Comparison of ENCODE assay signal across 9 cellular contexts in genomic region chr17:48646183-48647102, GRCh38. TPM values are rescaled to one million over a fixed set of nuclear protein-coding genes. Genes with fewer than 3 reads are reported as not detected.
DNase-seq lines count a peak whose midpoint lies in the region; ATAC-seq and TF ChIP-seq lines count a peak whose summit lies in the region.
"Had no signal": no experiment of that assay in that cellular context is flagged by ENCODE, and none has a peak within 500 bp of the region (broad histone marks: within the 10 kb centered on the region; RNA-seq: fewer than 3 reads in every experiment).

No MANE protein-coding gene starts in this region.

- H3K27ac ChIP-seq in esophagus squamous epithelium, result no peak overlapping the region
- H3K27ac ChIP-seq: neutrophil had no signal

- POLR2A ChIA-PET in naive thymus-derived CD8-positive, alpha-beta T cell (lab: Charles Lee), result interaction anchor here (0.7 kb wide), 1 partner anchor 77 kb away, joined by 3 read pairs; no protein-coding TSS in a partner anchor

- WGBS in esophagus squamous epithelium, 2 donors, result 3 to 5% methylated on average over 6 to 18 of the region's 80 CpGs

- no peaks in the 10 kb centered on the region for H3K9me3 ChIP-seq in esophagus squamous epithelium
- H3K9me3 ChIP-seq: neutrophil had no signal

- H3K36me3 Mint-ChIP-seq in Calu3 (ENCODE audit: insufficient read depth, unreplicated experiment) (peaks cover 37% of the 10 kb centered on the region), IgD-negative memory B cell (peaks cover 3% of the 10 kb centered on the region)
- H3K36me3 Mint-ChIP-seq in activated naive CD4-positive, alpha-beta T cell treated with anti-CD3 and anti-CD28 coated beads, Interleukin-2, amount 50 U/mL, for 24 hours, result no peaks in the 10 kb centered on the region
- peaks cover 0 to 2% (median 0%) of the 10 kb centered on the region in 3 donors for H3K36me3 Mint-ChIP-seq in naive thymus-derived CD8-positive, alpha-beta T cell

- H3K4me1 ChIP-seq in esophagus squamous epithelium, result peaks cover 8 to 27% (median 8%) of the 10 kb centered on the region in 3 donors

- no TSS peak for BruUV-seq in Calu3 (replicated peaks; lab: Mats Ljungman, UMichigan)

- CTCF ChIA-PET in Calu3 (lab: Charles Lee), result no interaction called here

- DNase-seq in Calu3 (peak; percentile 90), Right ventricle myocardium inferior (ENCODE audit: missing footprints) (no peak), esophagus squamous epithelium (lab: John Stamatoyannopoulos, UW) (no peak), left lobe of liver (ENCODE audit: low spot score) (no peak), putamen (ENCODE audit: low spot score) (no peak)
- peak in 3 of 10 donors; percentile 7 to 37 (median 23) for DNase-seq in naive thymus-derived CD8-positive, alpha-beta T cell

- peak overlapping the region; percentile 83 for H3K27ac Mint-ChIP-seq in Calu3 (ENCODE audit: unreplicated experiment)
- no peak overlapping the region for H3K27ac Mint-ChIP-seq in IgD-negative memory B cell
- no peak overlapping the region for H3K27ac Mint-ChIP-seq in activated naive CD4-positive, alpha-beta T cell treated with anti-CD3 and anti-CD28 coated beads, Interleukin-2, amount 50 U/mL, for 24 hours
- H3K27ac Mint-ChIP-seq in naive thymus-derived CD8-positive, alpha-beta T cell, result peak overlapping the region in 1 of 10 donors; percentile 69

- H3K27me3 ChIP-seq in esophagus squamous epithelium, result peaks cover 26 to 100% (median 42%) of the 10 kb centered on the region in 4 donors

- H3K9me3 Mint-ChIP-seq in Calu3 (ENCODE audit: low read depth, unreplicated experiment) (no peaks in the 10 kb centered on the region), IgD-negative memory B cell (peaks cover 0 to under 1% (median 0%) of the 10 kb centered on the region in 3 donors)
- H3K9me3 Mint-ChIP-seq in activated naive CD4-positive, alpha-beta T cell treated with anti-CD3 and anti-CD28 coated beads, Interleukin-2, amount 50 U/mL, for 24 hours, result no peaks in the 10 kb centered on the region
- H3K9me3 Mint-ChIP-seq in naive thymus-derived CD8-positive, alpha-beta T cell, result no peaks in the 10 kb centered on the region

- H3K27me3 Mint-ChIP-seq in Calu3 (ENCODE audit: unreplicated experiment) (no peaks in the 10 kb centered on the region), IgD-negative memory B cell (peaks cover 57% of the 10 kb centered on the region)
- H3K27me3 Mint-ChIP-seq in activated naive CD4-positive, alpha-beta T cell treated with anti-CD3 and anti-CD28 coated beads, Interleukin-2, amount 50 U/mL, for 24 hours, result peaks cover 49% of the 10 kb centered on the region
- peaks cover 32 to 86% (median 58%) of the 10 kb centered on the region in 5 donors for H3K27me3 Mint-ChIP-seq in naive thymus-derived CD8-positive, alpha-beta T cell

- TF ChIP-seq CTCF in Calu3 (IDR thresholded peaks at IDR 0.05; ENCODE audit: unreplicated experiment) (no peak), esophagus squamous epithelium (IDR thresholded peaks at IDR 0.05) (no peak)

- no peak for TF ChIP-seq POLR2A in esophagus squamous epithelium (IDR thresholded peaks at IDR 0.05)

- peak overlapping the region; percentile 93 for H3K4me3 Mint-ChIP-seq in Calu3 (ENCODE audit: low read depth, unreplicated experiment)
- peak overlapping the region; percentile 70 to 96 (median 86) for H3K4me3 Mint-ChIP-seq in IgD-negative memory B cell
- H3K4me3 Mint-ChIP-seq in activated naive CD4-positive, alpha-beta T cell treated with anti-CD3 and anti-CD28 coated beads, Interleukin-2, amount 50 U/mL, for 24 hours, result peak overlapping the region; percentile 86
- H3K4me3 Mint-ChIP-seq in naive thymus-derived CD8-positive, alpha-beta T cell, result peak overlapping the region; percentile 75 to 96 (median 90)

- peak; percentile 77 to 80 for ATAC-seq in naive thymus-derived CD8-positive, alpha-beta T cell
- ATAC-seq in Right ventricle myocardium inferior (no peak), left lobe of liver (no peak)

- H3K4me1 Mint-ChIP-seq in Calu3 (ENCODE audit: low read depth, unreplicated experiment) (peaks cover 12% of the 10 kb centered on the region), IgD-negative memory B cell (peaks cover 6 to 15% (median 9%) of the 10 kb centered on the region in 3 donors)
- peaks cover 21% of the 10 kb centered on the region for H3K4me1 Mint-ChIP-seq in activated naive CD4-positive, alpha-beta T cell treated with anti-CD3 and anti-CD28 coated beads, Interleukin-2, amount 50 U/mL, for 24 hours
- peaks cover 10 to 39% (median 20%) of the 10 kb centered on the region in 4 donors for H3K4me1 Mint-ChIP-seq in naive thymus-derived CD8-positive, alpha-beta T cell

- intact Hi-C loops in Calu3 (cut with micrococcal nuclease; ENCODE audit: unreplicated experiment) (no loop called here), Right ventricle myocardium inferior (cut with DNase I) (no loop called here), esophagus squamous epithelium (cut with DNase I) (no loop called here)

- H3K4me3 ChIP-seq in esophagus squamous epithelium, result peak overlapping the region in 2 of 4 donors; percentile 41 to 61

- H3K36me3 ChIP-seq in esophagus squamous epithelium, result no peaks in the 10 kb centered on the region
- H3K36me3 ChIP-seq: neutrophil had no signal

RNA-seq across cellular contexts. Expression of gene HOXB9, which starts 20.3 kb away (rescaled TPM):
- total RNA-seq in Calu3 (2022), result 26.0 and 27.8 TPM in 2 replicates
- polyA plus RNA-seq in IgD-negative memory B cell, result not detected
- not detected for total RNA-seq in naive thymus-derived CD8-positive, alpha-beta T cell
- polyA plus RNA-seq in naive thymus-derived CD8-positive, alpha-beta T cell, result under 1 TPM in 1 of 3 donors, not detected in 2; 0.13 TPM
- not detected for total RNA-seq in Right ventricle myocardium inferior
- not detected for total RNA-seq in esophagus squamous epithelium
- 0.13 TPM for total RNA-seq in left lobe of liver

RNA-seq across cellular contexts. Expression of gene HOXB8, which starts 31.4 kb away (rescaled TPM):
- 28.2 and 30.9 TPM in 2 replicates for total RNA-seq in Calu3 (2022)
- polyA plus RNA-seq in IgD-negative memory B cell, result not detected
- total RNA-seq in naive thymus-derived CD8-positive, alpha-beta T cell, result not detected
- polyA plus RNA-seq in naive thymus-derived CD8-positive, alpha-beta T cell, result not detected
- total RNA-seq in Right ventricle myocardium inferior, result not detected
- total RNA-seq in esophagus squamous epithelium, result not detected
- 0.15 TPM for total RNA-seq in left lobe of liver

RNA-seq across cellular contexts. Expression of gene HOXB7, which starts 35.6 kb away (rescaled TPM):
- total RNA-seq in Calu3 (2022) (30.2 and 31.3 TPM in 2 replicates), Right ventricle myocardium inferior (0.41 TPM), esophagus squamous epithelium (under 1 TPM in 2 of 4 donors, not detected in 2; 0.38 to 0.64 TPM), left lobe of liver (0.50 TPM)
- not detected for polyA plus RNA-seq in IgD-negative memory B cell
- total RNA-seq in naive thymus-derived CD8-positive, alpha-beta T cell, result not detected
- under 1 TPM in 2 of 3 donors, not detected in 1; 0.22 to 0.40 TPM for polyA plus RNA-seq in naive thymus-derived CD8-positive, alpha-beta T cell

RNA-seq across cellular contexts. Expression of gene HOXB6, which starts 41.7 kb away (rescaled TPM):
- total RNA-seq in Calu3 (2022), result 140 and 144 TPM in 2 replicates
- polyA plus RNA-seq in IgD-negative memory B cell, result not detected
- total RNA-seq in naive thymus-derived CD8-positive, alpha-beta T cell, result not detected
- polyA plus RNA-seq in naive thymus-derived CD8-positive, alpha-beta T cell, result not detected
- 0.57 TPM for total RNA-seq in Right ventricle myocardium inferior
- 1 to 10 TPM in 2 of 4 donors, not detected in 2; 1.3 to 3.1 TPM for total RNA-seq in esophagus squamous epithelium
- 0.83 TPM for total RNA-seq in left lobe of liver

RNA-seq across cellular contexts. Expression of gene HOXB5, which starts 52.9 kb away (rescaled TPM):
- total RNA-seq in Calu3 (2022), result 47.2 and 48.5 TPM in 2 replicates
- not detected for polyA plus RNA-seq in IgD-negative memory B cell
- not detected for total RNA-seq in naive thymus-derived CD8-positive, alpha-beta T cell
- not detected for polyA plus RNA-seq in naive thymus-derived CD8-positive, alpha-beta T cell
- not detected for total RNA-seq in Right ventricle myocardium inferior
- not detected for total RNA-seq in esophagus squamous epithelium
- total RNA-seq in left lobe of liver, result 0.55 TPM

Comparison
In these comparisons a context has a peak if more than half of its experiments do, and no peak if none do; other contexts are left out.
1. ATAC-seq: peak in naive thymus-derived CD8-positive, alpha-beta T cell (2 of 2); none in Right ventricle myocardium inferior (single experiment) and left lobe of liver (single experiment).
2. RNA of gene HOXB9, which starts 20.3 kb away (total RNA-seq): 26.0 to 27.8 TPM in Calu3; 0.13 TPM in left lobe of liver (single experiment), not detected in Right ventricle myocardium inferior (single experiment), not detected in naive thymus-derived CD8-positive, alpha-beta T cell and not detected in esophagus squamous epithelium; every median in the first group is over 10 times any median in the second.
3. RNA of gene HOXB8, which starts 31.4 kb away (total RNA-seq): 28.2 to 30.9 TPM in Calu3; 0.15 TPM in left lobe of liver (single experiment), not detected in naive thymus-derived CD8-positive, alpha-beta T cell, not detected in Right ventricle myocardium inferior (single experiment) and not detected in esophagus squamous epithelium; every median in the first group is over 10 times any median in the second.
4. RNA of gene HOXB7, which starts 35.6 kb away (total RNA-seq): 30.2 to 31.3 TPM in Calu3; 0.50 TPM in left lobe of liver (single experiment), 0.41 TPM in Right ventricle myocardium inferior (single experiment), 0.38 to 0.64 TPM in esophagus squamous epithelium and not detected in naive thymus-derived CD8-positive, alpha-beta T cell; every median in the first group is over 10 times any median in the second.
5. Peak in every context shown above with its lines, with median percentiles within 50 percentile points of each other: H3K4me3 Mint-ChIP-seq.